1 cellular context compared by ENCODE assay signal in the genomic region with DNA sequence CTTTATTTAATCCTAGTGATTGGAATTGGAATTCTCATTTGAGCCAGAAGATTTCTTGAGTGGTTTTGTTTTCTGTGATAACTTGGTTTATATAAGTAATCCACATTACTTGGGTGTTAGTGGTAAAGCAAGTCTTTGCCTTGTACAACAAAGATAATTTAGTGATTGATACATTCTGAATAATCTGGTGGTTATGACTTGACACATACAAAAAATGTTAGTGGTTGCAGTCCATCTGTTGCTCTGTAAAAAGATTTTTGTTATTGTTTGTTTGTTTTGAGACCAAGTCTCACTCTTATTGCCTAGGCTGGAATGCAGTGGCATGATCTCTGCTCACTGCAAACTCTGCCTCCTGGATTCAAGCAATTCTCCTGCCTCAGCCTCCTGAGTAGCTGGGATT.
TF ChIP-seq lines count a peak whose summit lies in the region.

No MANE protein-coding gene starts in this region.

TF ChIP-seq in A549, 52 proteins besides CTCF, POLR2A, EP300 and RAD21 (continued from another document):
- TF ChIP-seq, protein P1, sequence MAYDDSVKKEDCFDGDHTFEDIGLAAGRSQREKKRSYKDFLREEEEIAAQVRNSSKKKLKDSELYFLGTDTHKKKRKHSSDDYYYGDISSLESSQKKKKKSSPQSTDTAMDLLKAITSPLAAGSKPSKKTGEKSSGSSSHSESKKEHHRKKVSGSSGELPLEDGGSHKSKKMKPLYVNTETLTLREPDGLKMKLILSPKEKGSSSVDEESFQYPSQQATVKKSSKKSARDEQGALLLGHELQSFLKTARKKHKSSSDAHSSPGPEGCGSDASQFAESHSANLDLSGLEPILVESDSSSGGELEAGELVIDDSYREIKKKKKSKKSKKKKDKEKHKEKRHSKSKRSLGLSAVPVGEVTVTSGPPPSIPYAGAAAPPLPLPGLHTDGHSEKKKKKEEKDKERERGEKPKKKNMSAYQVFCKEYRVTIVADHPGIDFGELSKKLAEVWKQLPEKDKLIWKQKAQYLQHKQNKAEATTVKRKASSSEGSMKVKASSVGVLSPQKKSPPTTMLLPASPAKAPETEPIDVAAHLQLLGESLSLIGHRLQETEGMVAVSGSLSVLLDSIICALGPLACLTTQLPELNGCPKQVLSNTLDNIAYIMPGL (CRISPR knock-in tag; IDR thresholded peaks at IDR 0.05; ENCODE audit: borderline replicate concordance) = no peak
- no peak for TF ChIP-seq CHD2 (IDR thresholded peaks at IDR 0.05; ENCODE audit: low read length, partially characterized antibody)
TF ChIP-seq in A549: peak in this region for 0.
